In genomic region chr4:76898949-76899640, GRCh38 we compare ENCODE assay signal across 13 cellular contexts. TPM values are rescaled to one million over a fixed set of nuclear protein-coding genes. Genes with fewer than 3 reads are reported as not detected.
DNase-seq lines count a peak whose midpoint lies in the region; ATAC-seq and TF ChIP-seq lines count a peak whose summit lies in the region.
"Had no signal": no experiment of that assay in that cellular context is flagged by ENCODE, and none has a peak within 500 bp of the region (broad histone marks: within the 10 kb centered on the region; RNA-seq: fewer than 3 reads in every experiment).

No MANE protein-coding gene starts in this region.

- H3K36me3 Mint-ChIP-seq in activated T-cell treated with anti-CD3 and anti-CD28 coated beads, Interleukin-2, amount 50 U/mL, for 4 hours (ENCODE audit: insufficient read depth), result no peaks in the 10 kb centered on the region
- H3K36me3 Mint-ChIP-seq in activated T-helper 17 cell treated with anti-CD3 and anti-CD28 coated beads, Interleukin-2, amount 50 U/mL, for 72 hours (ENCODE audit: low read depth), result no peaks in the 10 kb centered on the region
- peaks cover 5% of the 10 kb centered on the region for H3K36me3 Mint-ChIP-seq in glutamatergic neuron (ENCODE audit: unreplicated experiment)

- H4K8ac ChIP-seq in trophoblast cell (ENCODE audit: low read depth, low read length), result no peak overlapping the region

- H3K4ac ChIP-seq in trophoblast cell (ENCODE audit: low read depth, low read length), result no peak overlapping the region

- H2BK12ac ChIP-seq in trophoblast cell (ENCODE audit: low read length), result no peak overlapping the region

- no peak overlapping the region for H3K23ac ChIP-seq in trophoblast cell (ENCODE audit: low read length)

- no peaks in the 10 kb centered on the region for H3K36me3 ChIP-seq in trophoblast cell (ENCODE audit: control insufficient read depth in 1 of 2, insufficient read depth in 2 of 2, low read length in 2 of 2)
- H3K36me3 ChIP-seq: ovary had no signal

- WGBS in trophoblast cell (ENCODE audit: extremely low coverage, insufficient coverage, insufficient read length), result no CpG with 5 or more reads among the region's 4 CpGs

- no peak overlapping the region for H3K4me3 ChIP-seq in trophoblast cell (ENCODE audit: low read depth, low read length)

- H3K79me1 ChIP-seq in trophoblast cell (ENCODE audit: low read length), result peaks cover 9% of the 10 kb centered on the region

- no peak overlapping the region for H2AK5ac ChIP-seq in trophoblast cell (ENCODE audit: low read length)

- H3K27me3 ChIP-seq in trophoblast cell (ENCODE audit: insufficient read depth, low read length), result peaks cover 3% of the 10 kb centered on the region
- H3K27me3 ChIP-seq: ovary had no signal

- H3K9me3 Mint-ChIP-seq in activated T-cell treated with anti-CD3 and anti-CD28 coated beads, Interleukin-2, amount 50 U/mL, for 4 hours, result no peaks in the 10 kb centered on the region
- H3K9me3 Mint-ChIP-seq in activated T-helper 17 cell treated with anti-CD3 and anti-CD28 coated beads, Interleukin-2, amount 50 U/mL, for 72 hours, result no peaks in the 10 kb centered on the region
- H3K9me3 Mint-ChIP-seq in glutamatergic neuron (ENCODE audit: unreplicated experiment), result peaks cover 3% of the 10 kb centered on the region

- H3K18ac ChIP-seq in trophoblast cell (ENCODE audit: low read length), result no peak overlapping the region

- no peak overlapping the region for H2BK5ac ChIP-seq in trophoblast cell (ENCODE audit: low read depth, low read length, poor library complexity)

- H3K27ac Mint-ChIP-seq in activated T-helper 17 cell treated with anti-CD3 and anti-CD28 coated beads, Interleukin-2, amount 50 U/mL, for 72 hours, result no peak overlapping the region
- H3K27ac Mint-ChIP-seq in glutamatergic neuron (ENCODE audit: unreplicated experiment), result no peak overlapping the region

- H2BK120ac ChIP-seq in trophoblast cell (ENCODE audit: insufficient read depth, low read length, poor library complexity), result no peak overlapping the region

- no peaks in the 10 kb centered on the region for H3K9me3 ChIP-seq in trophoblast cell (ENCODE audit: insufficient read depth, low read depth, low read length)
- H3K9me3 ChIP-seq: ovary had no signal

- TF ChIP-seq CTCF in glutamatergic neuron (IDR thresholded peaks at IDR 0.05; ENCODE audit: partially characterized antibody, unreplicated experiment), result no peak

- ATAC-seq in activated T-cell treated with anti-CD3 and anti-CD28 coated beads, Interleukin-2, amount 50 U/mL, for 4 hours, result no peak
- ATAC-seq in activated T-helper 17 cell treated with anti-CD3 and anti-CD28 coated beads, Interleukin-2, amount 50 U/mL, for 72 hours (replicated peaks), result no peak
- ATAC-seq in HG02763 (IDR thresholded peaks at IDR 0.05; ENCODE audit: unreplicated experiment), result no peak

- H3K9ac ChIP-seq in trophoblast cell (ENCODE audit: low read length), result no peak overlapping the region

- peaks cover 44% of the 10 kb centered on the region for H3K27me3 Mint-ChIP-seq in activated T-cell treated with anti-CD3 and anti-CD28 coated beads, Interleukin-2, amount 50 U/mL, for 4 hours (ENCODE audit: low read depth)
- H3K27me3 Mint-ChIP-seq in activated T-helper 17 cell treated with anti-CD3 and anti-CD28 coated beads, Interleukin-2, amount 50 U/mL, for 72 hours, result peaks cover 23% of the 10 kb centered on the region
- peaks cover 6% of the 10 kb centered on the region for H3K27me3 Mint-ChIP-seq in glutamatergic neuron (ENCODE audit: unreplicated experiment)

- peak overlapping the region; percentile 75 for H3K4me2 ChIP-seq in trophoblast cell (ENCODE audit: low read length)

- H2AFZ ChIP-seq in trophoblast cell (ENCODE audit: insufficient read depth, low read length, poor library complexity), result no peak overlapping the region

- no peak overlapping the region for H4K12ac ChIP-seq in trophoblast cell (ENCODE audit: low read depth, low read length)

- H4K91ac ChIP-seq in trophoblast cell (ENCODE audit: low read depth, low read length), result no peak overlapping the region

- H3K27ac ChIP-seq in trophoblast cell (ENCODE audit: low read depth, low read length), result no peak overlapping the region
- H3K27ac ChIP-seq: ovary had no signal

- peak overlapping the region; percentile 71 for H3K4me3 Mint-ChIP-seq in activated T-cell treated with anti-CD3 and anti-CD28 coated beads, Interleukin-2, amount 50 U/mL, for 4 hours
- H3K4me3 Mint-ChIP-seq in activated T-helper 17 cell treated with anti-CD3 and anti-CD28 coated beads, Interleukin-2, amount 50 U/mL, for 72 hours, result peak overlapping the region; percentile 31
- peak overlapping the region; percentile 28 for H3K4me3 Mint-ChIP-seq in glutamatergic neuron (ENCODE audit: unreplicated experiment)

- peaks cover 3% of the 10 kb centered on the region for H3K79me2 ChIP-seq in trophoblast cell (ENCODE audit: control insufficient read depth, insufficient read depth, low read length, poor library complexity)

- peaks cover 8% of the 10 kb centered on the region for H3K4me1 Mint-ChIP-seq in activated T-cell treated with anti-CD3 and anti-CD28 coated beads, Interleukin-2, amount 50 U/mL, for 4 hours (ENCODE audit: low read depth)
- H3K4me1 Mint-ChIP-seq in activated T-helper 17 cell treated with anti-CD3 and anti-CD28 coated beads, Interleukin-2, amount 50 U/mL, for 72 hours, result no peaks in the 10 kb centered on the region
- H3K4me1 Mint-ChIP-seq in glutamatergic neuron (ENCODE audit: low read depth, unreplicated experiment), result peaks cover 4% of the 10 kb centered on the region

- H3K14ac ChIP-seq in trophoblast cell (ENCODE audit: low read length), result no peak overlapping the region

- peaks cover 6 to 11% of the 10 kb centered on the region in 2 experiments for H3K4me1 ChIP-seq in trophoblast cell (ENCODE audit: control insufficient read depth in 1 of 2, insufficient read depth in 2 of 2, low read length in 2 of 2)

- no peak for DNase-seq in activated T-cell treated with anti-CD3 and anti-CD28 coated beads, Interleukin-2, amount 50 U/mL, for 4 hours
- DNase-seq in activated T-cell treated with anti-CD3 and anti-CD28 coated beads for 4 hours (no peak), glutamatergic neuron (no peak), trophoblast cell (peak; percentile 6 to 63), NCI-H146 (lab: John Stamatoyannopoulos, UW) (no peak)
- no peak for DNase-seq in activated effector memory CD4-positive, alpha-beta T cell treated with anti-CD3 and anti-CD28 coated beads, Interleukin-2, amount 50 U/mL, for 16 hours
- DNase-seq: activated effector memory CD4-positive, alpha-beta T cell treated with Interleukin-2 at 50 U/mL for 16 hours; DMS79; left ventricle myocardium superior; NCI-H1436 had no signal

RNA-seq across cellular contexts. Expression of gene SOWAHB, which starts 1.2 kb away (rescaled TPM):
- under 1 TPM; 0.05 to 0.08 (median 0.05) TPM for total RNA-seq in activated T-cell treated with anti-CD3 and anti-CD28 coated beads, Interleukin-2, amount 50 U/mL, for 4 hours
- total RNA-seq in activated T-helper 17 cell treated with anti-CD3 and anti-CD28 coated beads, Interleukin-2, amount 50 U/mL, for 72 hours, result not detected
- 0.17 TPM for total RNA-seq in glutamatergic neuron (ENCODE audit: unreplicated experiment)
- 2.1 and 2.2 TPM in 2 replicates for polyA plus RNA-seq in trophoblast cell (2013)
- total RNA-seq: left ventricle myocardium superior had no signal

RNA-seq across cellular contexts. Expression of gene SEPTIN11, which starts 50.5 kb away (rescaled TPM):
- total RNA-seq in activated T-cell treated with anti-CD3 and anti-CD28 coated beads, Interleukin-2, amount 50 U/mL, for 4 hours, result 10 to 100 TPM; 30.4 to 36.1 (median 34.9) TPM
- total RNA-seq in activated T-helper 17 cell treated with anti-CD3 and anti-CD28 coated beads, Interleukin-2, amount 50 U/mL, for 72 hours, result 10 to 100 TPM; 20.0 to 55.1 TPM
- total RNA-seq in glutamatergic neuron (ENCODE audit: unreplicated experiment), result 422 TPM
- 151 and 154 TPM in 2 replicates for polyA plus RNA-seq in trophoblast cell (2013)

Comparison
In these comparisons a context has a peak if more than half of its experiments do, and no peak if none do; other contexts are left out.
1. DNase-seq: peak in trophoblast cell (2 of 2); none in activated T-cell treated with anti-CD3 and anti-CD28 coated beads, Interleukin-2, amount 50 U/mL, for 4 hours (single experiment), activated T-cell treated with anti-CD3 and anti-CD28 coated beads for 4 hours (single experiment), glutamatergic neuron (single experiment), activated effector memory CD4-positive, alpha-beta T cell treated with anti-CD3 and anti-CD28 coated beads, Interleukin-2, amount 50 U/mL, for 16 hours (single experiment) and NCI-H146 (single experiment).
2. Peak in every context shown above with its lines, with median percentiles within 50 percentile points of each other: H3K4me3 Mint-ChIP-seq.